13 cellular contexts compared by ENCODE assay signal in genomic region chr7:112001089-112001826, GRCh38.
DNase-seq lines count a peak whose midpoint lies in the region; ATAC-seq and TF ChIP-seq lines count a peak whose summit lies in the region.
"Had no signal": no experiment of that assay in that cellular context is flagged by ENCODE, and none has a peak within 500 bp of the region (broad histone marks: within the 10 kb centered on the region; RNA-seq: fewer than 3 reads in every experiment).

No MANE protein-coding gene starts in this region.

- ATAC-seq in GM21423 (IDR thresholded peaks at IDR 0.05; ENCODE audit: unreplicated experiment), result no peak
- ATAC-seq in HG02642 (IDR thresholded peaks at IDR 0.05; ENCODE audit: poor library complexity, unreplicated experiment), result no peak
- ATAC-seq: stimulated activated memory B cell treated with anti-CD40 and anti-IgM and Interleukin-4, amounts not matched to agents 10 μg/mL and 1 μg/mL and 100 μg/mL, for 72 hours had no signal

- 51% methylated on average over 5 of the region's 6 CpGs for WGBS in mesenchymal stem cell

- no peak overlapping the region for H2BK120ac ChIP-seq in mesenchymal stem cell (ENCODE audit: low read depth, low read length)

- H3K27me3 Mint-ChIP-seq in chondrocyte (ENCODE audit: low read depth), result no peaks in the 10 kb centered on the region
- H3K27me3 Mint-ChIP-seq: CD4-positive, alpha-beta T cell had no signal

- H3K9me3 Mint-ChIP-seq in chondrocyte (ENCODE audit: low read depth), result peaks cover 2% of the 10 kb centered on the region
- H3K9me3 Mint-ChIP-seq: CD4-positive, alpha-beta T cell; stimulated activated memory B cell treated with anti-CD40 and anti-IgM and Interleukin-4, amounts not matched to agents 10 μg/mL and 1 μg/mL and 100 μg/mL, for 72 hours had no signal

- H3K27ac ChIP-seq in mesenchymal stem cell (ENCODE audit: low read length, poor library complexity, severe bottlenecking), result peak overlapping the region; percentile 88
- H3K27ac ChIP-seq: adrenal gland had no signal

- peaks cover 5% of the 10 kb centered on the region for H3K36me3 Mint-ChIP-seq in chondrocyte (ENCODE audit: low read depth)
- H3K36me3 Mint-ChIP-seq: stimulated activated memory B cell treated with anti-CD40 and anti-IgM and Interleukin-4, amounts not matched to agents 10 μg/mL and 1 μg/mL and 100 μg/mL, for 72 hours had no signal

- H3K4me3 ChIP-seq in AG09309 (ENCODE audit: control insufficient read depth, low read depth, low read length), result no peak overlapping the region
- no peak overlapping the region for H3K4me3 ChIP-seq in MG63
- H3K4me3 ChIP-seq in mesenchymal stem cell (ENCODE audit: insufficient read depth in 1 of 2, low read depth in 1 of 2, low read length in 2 of 2), result no peak overlapping the region
- no peak overlapping the region for H3K4me3 ChIP-seq in HAP-1
- H3K4me3 ChIP-seq: adrenal gland had no signal

- no peak overlapping the region for H3K4me2 ChIP-seq in mesenchymal stem cell (ENCODE audit: low read length, poor library complexity, severe bottlenecking)

- H3K14ac ChIP-seq in mesenchymal stem cell (ENCODE audit: low read length in 2 of 2), result no peak overlapping the region

- H3K4me3 Mint-ChIP-seq in chondrocyte (ENCODE audit: unreplicated experiment), result peak overlapping the region; percentile 26
- H3K4me3 Mint-ChIP-seq: CD4-positive, alpha-beta T cell; stimulated activated memory B cell treated with anti-CD40 and anti-IgM and Interleukin-4, amounts not matched to agents 10 μg/mL and 1 μg/mL and 100 μg/mL, for 72 hours had no signal

- TF ChIP-seq CTCF in AG09309 (IDR thresholded peaks at IDR 0.05; ENCODE audit: control insufficient read depth, insufficient read depth, low read depth, low read length, missing control alignments) (no peak), chondrocyte (IDR thresholded peaks at IDR 0.05) (no peak)

- no peak overlapping the region for H4K8ac ChIP-seq in mesenchymal stem cell (ENCODE audit: low read length)

- peaks cover 11% of the 10 kb centered on the region for H3K79me1 ChIP-seq in mesenchymal stem cell (replicated peaks; ENCODE audit: low read length, poor library complexity, severe bottlenecking)

- in situ Hi-C loops in HAP-1 (cut with MboI; ENCODE audit: low sequenced_read_pairs), result no loop called here

- H3K36me3 ChIP-seq in MG63 (no peaks in the 10 kb centered on the region), mesenchymal stem cell (ENCODE audit: control insufficient read depth in 1 of 2, insufficient read depth in 2 of 2, low read depth in 1 of 2, low read length in 2 of 2) (peaks cover 0 to 3% of the 10 kb centered on the region in 2 experiments), HAP-1 (replicated peaks) (no peaks in the 10 kb centered on the region)
- H3K36me3 ChIP-seq: adrenal gland had no signal

- no peak overlapping the region for H3K23ac ChIP-seq in mesenchymal stem cell (ENCODE audit: low read length in 2 of 2)

- H2AK5ac ChIP-seq in mesenchymal stem cell (ENCODE audit: low read length, severe bottlenecking), result peak overlapping the region; percentile 98

- no peak overlapping the region for H2BK5ac ChIP-seq in mesenchymal stem cell (ENCODE audit: low read depth, low read length, poor library complexity, severe bottlenecking)

- peak overlapping the region in 1 of 2 experiments; percentile 19 for H3K18ac ChIP-seq in mesenchymal stem cell (ENCODE audit: low read depth in 1 of 2, low read length in 2 of 2)

- peaks cover 39% of the 10 kb centered on the region for H3K4me1 Mint-ChIP-seq in chondrocyte (ENCODE audit: low read depth)
- H3K4me1 Mint-ChIP-seq: stimulated activated memory B cell treated with anti-CD40 and anti-IgM and Interleukin-4, amounts not matched to agents 10 μg/mL and 1 μg/mL and 100 μg/mL, for 72 hours had no signal

- H3K27me3 ChIP-seq in MG63, result no peaks in the 10 kb centered on the region
- H3K27me3 ChIP-seq in mesenchymal stem cell (ENCODE audit: control insufficient read depth in 1 of 2, insufficient read depth in 1 of 2, low read length in 2 of 2), result no peaks in the 10 kb centered on the region
- no peaks in the 10 kb centered on the region for H3K27me3 ChIP-seq in HAP-1 (ENCODE audit: low read depth)
- H3K27me3 ChIP-seq: adrenal gland had no signal

- peak overlapping the region; percentile 89 for H3K27ac Mint-ChIP-seq in chondrocyte (ENCODE audit: unreplicated experiment)
- H3K27ac Mint-ChIP-seq: CD4-positive, alpha-beta T cell; stimulated activated memory B cell treated with anti-CD40 and anti-IgM and Interleukin-4, amounts not matched to agents 10 μg/mL and 1 μg/mL and 100 μg/mL, for 72 hours had no signal

- H2BK15ac ChIP-seq in mesenchymal stem cell (ENCODE audit: low read depth, poor library complexity, severe bottlenecking), result no peak overlapping the region

- H4K91ac ChIP-seq in mesenchymal stem cell (ENCODE audit: low read length), result no peak overlapping the region

- H3K4me1 ChIP-seq in mesenchymal stem cell (ENCODE audit: control insufficient read depth, insufficient read depth, low read depth, low read length) (peaks cover 1% of the 10 kb centered on the region), HAP-1 (no peaks in the 10 kb centered on the region; the same call in 1 of the 2 replicates)
- H3K4me1 ChIP-seq: adrenal gland had no signal

- no peak overlapping the region for H3K4ac ChIP-seq in mesenchymal stem cell (ENCODE audit: low read depth in 1 of 2, low read length in 2 of 2)

- H2BK12ac ChIP-seq in mesenchymal stem cell (ENCODE audit: low read length in 2 of 2), result no peak overlapping the region

- no peak overlapping the region for H3K9ac ChIP-seq in mesenchymal stem cell (ENCODE audit: low read length)

- DNase-seq in AG09309 (ENCODE audit: low read depth) (peak; percentile 44), MG63 (peak; percentile 48), chondrocyte (ENCODE audit: low spot score) (no peak), mesenchymal stem cell (peak; percentile 56), HAP-1 (ENCODE audit: low spot score in 2 of 2) (no peak), SKM-1 (lab: John Stamatoyannopoulos, UW; ENCODE audit: unreplicated experiment) (no peak)
- DNase-seq: activated CD4-positive, alpha-beta T cell treated with anti-CD3 and anti-CD28 coated beads for 4 hours; CD4-positive, alpha-beta T cell; right cardiac atrium had no signal

- H2AFZ ChIP-seq in mesenchymal stem cell (ENCODE audit: low read depth, low read length), result no peak overlapping the region

- no peaks in the 10 kb centered on the region for H3K9me3 ChIP-seq in MG63
- H3K9me3 ChIP-seq in mesenchymal stem cell (ENCODE audit: control insufficient read depth, low read length), result no peaks in the 10 kb centered on the region
- no peaks in the 10 kb centered on the region for H3K9me3 ChIP-seq in HAP-1
- H3K9me3 ChIP-seq: adrenal gland had no signal

Comparison
In these comparisons a context has a peak if more than half of its experiments do, and no peak if none do; other contexts are left out.
1. DNase-seq: peak in AG09309 (single experiment), MG63 (single experiment) and mesenchymal stem cell (single experiment); none in chondrocyte (single experiment), HAP-1 (0 of 2) and SKM-1 (single experiment).